17 cellular contexts compared by ENCODE assay signal in the genomic region with DNA sequence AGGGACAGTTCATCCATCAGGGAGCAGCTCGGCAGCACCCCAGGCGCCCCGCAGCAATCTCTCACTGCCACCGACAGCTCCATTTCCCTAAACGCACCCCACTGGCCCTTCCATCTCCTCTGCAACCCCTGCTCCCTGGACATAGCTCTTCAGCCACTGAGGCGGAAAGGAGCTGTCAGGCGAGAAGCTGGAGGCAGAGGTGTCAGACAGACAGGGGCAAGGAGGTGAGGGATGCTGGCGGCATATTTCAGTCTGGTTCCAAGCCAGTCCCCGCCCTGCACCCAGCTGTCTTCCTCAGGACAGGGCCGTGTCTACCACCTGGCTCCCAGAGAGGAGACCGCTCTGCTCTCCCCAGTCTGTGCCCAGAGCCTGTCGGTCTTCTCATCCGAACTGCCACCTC.
"Had no signal": no experiment of that assay in that cellular context is flagged by ENCODE, and none has a peak within 500 bp of the region (broad histone marks: within the 10 kb centered on the region; RNA-seq: fewer than 3 reads in every experiment).

No MANE protein-coding gene starts in this region.

- H3K4me1 ChIP-seq: gastrocnemius medialis, upper lobe of right lung had no signal

- DNase-seq: activated CD4-positive, alpha-beta T cell treated with anti-CD3 and anti-CD28 coated beads for 1 hour; activated CD4-positive, alpha-beta T cell treated with anti-CD3 and anti-CD28 coated beads, Interleukin-2, amount 50 U/mL, for 4 hours; activated naive CD4-positive, alpha-beta T cell treated with Interleukin-2 at 50 U/mL for 16 hours; activated naive CD8-positive, alpha-beta T cell treated with anti-CD3 and anti-CD28 coated beads, Interleukin-2, amount 50 U/mL, for 24 hours; activated T-cell treated with anti-CD3 and anti-CD28 coated beads for 4 hours; dermis blood vessel endothelial cell; effector memory CD8-positive, alpha-beta T cell; erythroblast; gastrocnemius medialis; heart right ventricle; left colon; right cardiac atrium; T-cell; T-helper 9 cell; upper lobe of right lung had no signal

- H3K4me3 ChIP-seq: gastrocnemius medialis, heart right ventricle, lung, thoracic aorta, upper lobe of right lung had no signal

- H3K27ac ChIP-seq: gastrocnemius medialis, heart right ventricle, thoracic aorta, upper lobe of right lung had no signal

- H3K27me3 ChIP-seq: gastrocnemius medialis, heart right ventricle, upper lobe of right lung had no signal

- H3K9me3 ChIP-seq: gastrocnemius medialis, heart right ventricle, thoracic aorta, upper lobe of right lung had no signal
